Comparison of ENCODE assay signal across 19 cellular contexts in the genomic region with DNA sequence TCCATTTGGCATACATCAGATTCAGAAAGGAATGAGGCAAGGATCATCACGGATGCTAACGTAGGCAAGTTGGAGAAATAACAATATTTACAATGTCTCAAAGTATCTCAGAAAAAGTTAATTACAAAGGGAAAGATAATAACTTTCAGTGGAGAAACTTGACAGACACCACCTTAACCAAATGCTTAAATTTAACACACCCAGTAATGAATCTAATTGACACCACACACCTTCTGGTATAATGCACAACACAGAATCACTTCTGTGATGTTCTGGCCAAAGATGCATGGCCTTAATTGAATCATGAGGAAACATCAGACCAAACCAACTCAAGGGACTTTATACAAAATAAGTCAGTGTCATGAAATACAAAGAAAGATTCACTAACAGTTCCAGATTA. TPM values are rescaled to one million over a fixed set of nuclear protein-coding genes. Genes with fewer than 3 reads are reported as not detected.
DNase-seq lines count a peak whose midpoint lies in the region; ATAC-seq, FAIRE-seq and TF ChIP-seq lines count a peak whose summit lies in the region.
"Had no signal": no experiment of that assay in that cellular context is flagged by ENCODE, and none has a peak within 500 bp of the region (broad histone marks: within the 10 kb centered on the region; RNA-seq: fewer than 3 reads in every experiment).

No MANE protein-coding gene starts in this region.

- TF ChIP-seq POLR2A in GM12878 (IDR thresholded peaks at IDR 0.05; ENCODE audit: low read depth, low read length): no peak

- CTCF ChIA-PET in CD8-positive, alpha-beta T cell (lab: Charles Lee): interaction anchor here (1.1 kb wide), 1 partner anchor 204 kb away, joined by 3 read pairs; no protein-coding TSS in a partner anchor
- CTCF ChIA-PET in GM12878 (lab: Yijun Ruan, JAX): interaction anchor here (0.7 to 6.2 kb wide), 2 partner anchors 19 to 22 kb away, joined by 3 to 50 read pairs; partner anchors contain the start of gene USP48

- no peaks in the 10 kb centered on the region for H4K20me1 ChIP-seq in GM12878 (ENCODE audit: control insufficient read depth, insufficient read depth)
- peaks cover 39% of the 10 kb centered on the region for H4K20me1 ChIP-seq in MM.1S (ENCODE audit: insufficient read depth, low read length)

- SMC1A ChIA-PET in GM12878 (lab: Charles Lee; ENCODE audit: uncharacterized antibody, unreplicated experiment): interaction anchor here (1.0 to 9.1 kb wide), 3 partner anchors 16 to 25 kb away, joined by 3 to 121 read pairs (median 100); partner anchors contain the start of gene USP48

- peaks cover 43% of the 10 kb centered on the region for H3K4me1 Mint-ChIP-seq in activated T-cell treated with anti-CD3 and anti-CD28 coated beads, Interleukin-2, amount 50 U/mL, for 72 hours (ENCODE audit: low read depth)
- H3K4me1 Mint-ChIP-seq in CD8-positive, alpha-beta T cell (ENCODE audit: low read depth): peaks cover 43% of the 10 kb centered on the region
- H3K4me1 Mint-ChIP-seq in stimulated activated memory B cell treated with anti-CD40 and anti-IgM and Interleukin-4, amounts not matched to agents 10 μg/mL and 1 μg/mL and 100 μg/mL, for 72 hours: peaks cover 53% of the 10 kb centered on the region

- H3K4me1 ChIP-seq in CD8-positive, alpha-beta T cell (ENCODE audit: insufficient read depth, low read length): peaks cover 2% of the 10 kb centered on the region
- H3K4me1 ChIP-seq in GM12878 (ENCODE audit: control insufficient read depth, insufficient read depth, low read length): peaks cover 51% of the 10 kb centered on the region
- peaks cover 3% of the 10 kb centered on the region; the same call in 1 of the 2 replicates for H3K4me1 ChIP-seq in MM.1S (ENCODE audit: low read length)

- H3K27me3 Mint-ChIP-seq in activated T-cell treated with anti-CD3 and anti-CD28 coated beads, Interleukin-2, amount 50 U/mL, for 72 hours (ENCODE audit: low read depth): no peaks in the 10 kb centered on the region
- H3K27me3 Mint-ChIP-seq in CD8-positive, alpha-beta T cell (ENCODE audit: low read depth): no peaks in the 10 kb centered on the region
- no peaks in the 10 kb centered on the region for H3K27me3 Mint-ChIP-seq in stimulated activated memory B cell treated with anti-CD40 and anti-IgM and Interleukin-4, amounts not matched to agents 10 μg/mL and 1 μg/mL and 100 μg/mL, for 72 hours

- H3K27ac Mint-ChIP-seq in activated T-cell treated with anti-CD3 and anti-CD28 coated beads, Interleukin-2, amount 50 U/mL, for 72 hours: peak overlapping the region; percentile 55
- peak overlapping the region; percentile 16 for H3K27ac Mint-ChIP-seq in CD8-positive, alpha-beta T cell
- peak overlapping the region; percentile 53 for H3K27ac Mint-ChIP-seq in stimulated activated memory B cell treated with anti-CD40 and anti-IgM and Interleukin-4, amounts not matched to agents 10 μg/mL and 1 μg/mL and 100 μg/mL, for 72 hours

- in situ Hi-C loops in GM12878 (cut with MboI): no loop called here

- RAD21 ChIA-PET in GM12878 (lab: Charles Lee; ENCODE audit: unreplicated experiment): interaction anchor here (5.4 kb wide), 1 partner anchor 22 kb away, joined by 100 read pairs; the partner anchor contains the start of gene USP48

- TF ChIP-seq RAD21 in GM12878 (IDR thresholded peaks at IDR 0.05; ENCODE audit: insufficient read depth, low read depth, low read length): no peak

- FAIRE-seq in GM12878 (lab: Jason Lieb, UNC): no peak
- FAIRE-seq: A549, GM18507, K562, RCC 7860 had no signal

- no peaks in the 10 kb centered on the region for H3K9me3 ChIP-seq in CD8-positive, alpha-beta T cell (ENCODE audit: low read length)
- H3K9me3 ChIP-seq in GM12878 (replicated peaks; ENCODE audit: control insufficient read depth, insufficient read depth, low read length) (no peaks in the 10 kb centered on the region; the same call in 1 of the 3 replicates), MM.1S (replicated peaks; ENCODE audit: insufficient read depth, low read length) (no peaks in the 10 kb centered on the region)
- H3K9me3 ChIP-seq: A549 had no signal

- H3K9me3 Mint-ChIP-seq in activated T-cell treated with anti-CD3 and anti-CD28 coated beads, Interleukin-2, amount 50 U/mL, for 72 hours: no peaks in the 10 kb centered on the region
- H3K9me3 Mint-ChIP-seq in CD8-positive, alpha-beta T cell: no peaks in the 10 kb centered on the region
- no peaks in the 10 kb centered on the region for H3K9me3 Mint-ChIP-seq in stimulated activated memory B cell treated with anti-CD40 and anti-IgM and Interleukin-4, amounts not matched to agents 10 μg/mL and 1 μg/mL and 100 μg/mL, for 72 hours

- DNase-seq in activated T-cell treated with anti-CD3 and anti-CD28 coated beads, Interleukin-2, amount 50 U/mL, for 72 hours: no peak
- DNase-seq in activated T-cell treated with anti-CD3 and anti-CD28 coated beads for 4 hours: no peak
- no peak for DNase-seq in CD8-positive, alpha-beta T cell
- DNase-seq in GM12878 (ENCODE audit: low read depth, low spot score): no peak
- DNase-seq in MM.1S: no peak
- DNase-seq in posterior cingulate gyrus: no peak
- DNase-seq: GM23248, NCI-H1417 treated with DMSO at 0.1 percent for 48 hours, NCI-H2029, NCI-H2171, NCI-H446, NCI-H69, SIG-M5 had no signal

- no peaks in the 10 kb centered on the region for H3K27me3 ChIP-seq in CD8-positive, alpha-beta T cell (ENCODE audit: insufficient read depth, low read length)
- H3K27me3 ChIP-seq in GM12878 (replicated peaks in 1 of 2; ENCODE audit: control insufficient read depth in 2 of 2, insufficient read depth in 2 of 2, low read length in 1 of 2) (no peaks in the 10 kb centered on the region), MM.1S (replicated peaks; ENCODE audit: insufficient read depth, low read length) (no peaks in the 10 kb centered on the region)

- TF ChIP-seq CTCF in CD8-positive, alpha-beta T cell (IDR thresholded peaks at IDR 0.05): no peak
- TF ChIP-seq CTCF in GM12878 (IDR thresholded peaks at IDR 0.05 in 2 of 3, conservative IDR thresholded peaks at IDR 0.05 in 1 of 3; ENCODE audit: control insufficient read depth in 2 of 3, extremely low read depth in 1 of 3, insufficient read depth in 1 of 3, low read depth in 3 of 3, low read length in 3 of 3) (no peak), MM.1S (IDR thresholded peaks at IDR 0.05; ENCODE audit: low read length) (no peak)

- no peak for TF ChIP-seq EP300 in GM12878 (IDR thresholded peaks at IDR 0.05; ENCODE audit: borderline replicate concordance in 1 of 2, control insufficient read depth in 1 of 2, low read depth in 2 of 2, low read length in 2 of 2)

- H3K9ac ChIP-seq in GM12878 (ENCODE audit: control insufficient read depth, insufficient read depth, low read length) (no peak overlapping the region), MM.1S (ENCODE audit: low read length) (no peak overlapping the region)
- H3K9ac ChIP-seq: GM23248 had no signal

- no peak overlapping the region for H3K4me3 ChIP-seq in CD8-positive, alpha-beta T cell (ENCODE audit: low read depth, low read length)
- H3K4me3 ChIP-seq in GM12878: no peak overlapping the region
- H3K4me3 ChIP-seq in MM.1S (ENCODE audit: low read length): no peak overlapping the region
- H3K4me3 ChIP-seq: A549, GM23248, K562 had no signal

- 98% methylated on average over 2 of the region's 2 CpGs for WGBS in GM12878 (ENCODE audit: insufficient coverage, insufficient replicate concordance, low lambda C conversion rate, missing lambda C conversion rate)

- H3K36me3 ChIP-seq in CD8-positive, alpha-beta T cell (ENCODE audit: insufficient read depth, low read length): peaks cover 8% of the 10 kb centered on the region
- H3K36me3 ChIP-seq in GM12878 (ENCODE audit: control insufficient read depth in 2 of 2, insufficient read depth in 2 of 2, low read length in 1 of 2) (peaks cover 3 to 16% of the 10 kb centered on the region in 2 experiments), MM.1S (replicated peaks; ENCODE audit: insufficient read depth, low read length) (no peaks in the 10 kb centered on the region; the same call in 1 of the 2 replicates)

- intact Hi-C loops in CD8-positive, alpha-beta T cell (cut with DNase I, micrococcal nuclease): no loop called here
- intact Hi-C loops in GM12878 (cut with micrococcal nuclease; ENCODE audit: unreplicated experiment): loop anchor here (5.0 kb wide), 1 partner anchor 267 kb away; no protein-coding TSS in a partner anchor
- intact Hi-C loops in posterior cingulate gyrus (cut with DNase I): no loop called here

- H3K36me3 Mint-ChIP-seq in activated T-cell treated with anti-CD3 and anti-CD28 coated beads, Interleukin-2, amount 50 U/mL, for 72 hours (ENCODE audit: insufficient read depth in 2 of 2): peaks cover 0 to 11% of the 10 kb centered on the region in 2 donors
- peaks cover 26% of the 10 kb centered on the region for H3K36me3 Mint-ChIP-seq in CD8-positive, alpha-beta T cell
- H3K36me3 Mint-ChIP-seq in stimulated activated memory B cell treated with anti-CD40 and anti-IgM and Interleukin-4, amounts not matched to agents 10 μg/mL and 1 μg/mL and 100 μg/mL, for 72 hours: peaks cover 4% of the 10 kb centered on the region

- H3K4me3 Mint-ChIP-seq in activated T-cell treated with anti-CD3 and anti-CD28 coated beads, Interleukin-2, amount 50 U/mL, for 72 hours: peak overlapping the region in 1 of 2 donors; percentile 29
- no peak overlapping the region for H3K4me3 Mint-ChIP-seq in CD8-positive, alpha-beta T cell
- H3K4me3 Mint-ChIP-seq in stimulated activated memory B cell treated with anti-CD40 and anti-IgM and Interleukin-4, amounts not matched to agents 10 μg/mL and 1 μg/mL and 100 μg/mL, for 72 hours: no peak overlapping the region

- H3K27ac ChIP-seq in CD8-positive, alpha-beta T cell (ENCODE audit: low read depth, low read length): no peak overlapping the region
- H3K27ac ChIP-seq in GM12878 (ENCODE audit: control insufficient read depth, insufficient read depth) (peak overlapping the region; percentile 60), MM.1S (ENCODE audit: low read length) (no peak overlapping the region)
- H3K27ac ChIP-seq: A549, GM23248 had no signal

- BruUV-seq in GM12878 (replicated peaks; lab: Mats Ljungman, UMichigan): no TSS peak

- no peaks in the 10 kb centered on the region for H3F3A ChIP-seq in MM.1S (ENCODE audit: insufficient read depth, low read length)

- H3K79me2 ChIP-seq in GM12878 (ENCODE audit: control insufficient read depth, insufficient read depth, low read length): peaks cover 85% of the 10 kb centered on the region
- peaks cover 92% of the 10 kb centered on the region for H3K79me2 ChIP-seq in MM.1S (ENCODE audit: low read length)

- no peak for ATAC-seq in activated T-cell treated with anti-CD3 and anti-CD28 coated beads, Interleukin-2, amount 50 U/mL, for 72 hours (replicated peaks in 1 of 2)
- ATAC-seq in CD8-positive, alpha-beta T cell: no peak
- ATAC-seq in GM12878: no peak
- ATAC-seq in stimulated activated memory B cell treated with anti-CD40 and anti-IgM and Interleukin-4, amounts not matched to agents 10 μg/mL and 1 μg/mL and 100 μg/mL, for 72 hours: no peak
- ATAC-seq: A549, HCT116 had no signal

- no peaks in the 10 kb centered on the region for H3K9me2 ChIP-seq in MM.1S (replicated peaks; ENCODE audit: insufficient read depth, low read length)

- H2AFZ ChIP-seq in GM12878 (ENCODE audit: control insufficient read depth, low read depth, low read length) (no peak overlapping the region), MM.1S (ENCODE audit: low read length) (no peak overlapping the region)
- H2AFZ ChIP-seq: GM23248 had no signal

- H3K4me2 ChIP-seq in GM12878 (ENCODE audit: control insufficient read depth, insufficient read depth) (no peak overlapping the region), MM.1S (ENCODE audit: low read depth, low read length) (no peak overlapping the region)
- H3K4me2 ChIP-seq: A549 had no signal

- POLR2A ChIA-PET in CD8-positive, alpha-beta T cell (lab: Charles Lee): no interaction called here
- POLR2A ChIA-PET in GM12878 (lab: Charles Lee): interaction anchor here (2.2 to 7.7 kb wide), 3 partner anchors 8 to 22 kb away, joined by 8 to 107 read pairs (median 102); partner anchors contain the start of gene USP48

RNA-seq across cellular contexts. Expression of gene USP48, which starts 23.1 kb away (rescaled TPM):
- 100 to 1,000 TPM; 129 to 143 TPM for total RNA-seq in activated T-cell treated with anti-CD3 and anti-CD28 coated beads, Interleukin-2, amount 50 U/mL, for 72 hours
- 10 to 100 TPM; 58.7 to 68.3 TPM for total RNA-seq in CD8-positive, alpha-beta T cell
- total RNA-seq in GM12878 (2013; cell fraction: nucleolus; rRNA removed): 676 and 708 TPM in 2 replicates
- total RNA-seq in GM12878 (2014; rRNA removed) (59.0 and 70.8 TPM in 2 replicates), GM12878 (2014; rRNA removed; fragmentation: Illumina TruSeq; extraction: Trizol) (69.9 and 80.4 TPM in 2 replicates), GM12878 (2021) (96.6 and 99.3 TPM in 2 replicates)
- polyA plus RNA-seq in GM12878 (2011; ENCODE audit: low read depth): 58.8 TPM
- polyA plus RNA-seq in GM12878 (2011; rRNA removed) (104 and 161 TPM in 2 replicates), GM12878 (2014; fragmentation: Illumina TruSeq; extraction: Trizol) (81.1 and 116 TPM in 2 replicates), GM12878 (2014; fragmentation: Nextera tagmentation; extraction: Ambion mirVana) (10 to 100 TPM; 21.2 to 39.0 TPM), GM12878 (2014; rRNA removed) (53.9 and 68.2 TPM in 2 replicates), GM12878 (2016; fragmentation: Nextera tagmentation; extraction: Ambion mirVana) (100 to 1,000 TPM in 1 of 2 experiments, 10 to 100 TPM in 1; 95.2 to 115 TPM)
- polyA plus RNA-seq in GM12878 (2011; cell fraction: cytosol; rRNA removed): 28.8 and 36.5 TPM in 2 replicates
- polyA plus RNA-seq in GM12878 (2011; cell fraction: nucleus; rRNA removed): 106 and 121 TPM in 2 replicates
- polyA plus RNA-seq in GM12878 (2012): 83.2 and 96.2 TPM in 2 replicates
- polyA minus RNA-seq in GM12878 (2011; rRNA and poly(A)+ RNA removed): 75.9 and 98.8 TPM in 2 replicates
- polyA minus RNA-seq in GM12878 (2011; cell fraction: cytosol; rRNA and poly(A)+ RNA removed): 30.8 and 37.0 TPM in 2 replicates
- polyA minus RNA-seq in GM12878 (2011; cell fraction: nucleus; rRNA and poly(A)+ RNA removed): 81.0 and 94.2 TPM in 2 replicates

RNA-seq across cellular contexts. Expression of gene LDLRAD2, which starts 52.2 kb away (rescaled TPM):
- under 1 TPM; 0.05 to 0.07 TPM for total RNA-seq in activated T-cell treated with anti-CD3 and anti-CD28 coated beads, Interleukin-2, amount 50 U/mL, for 72 hours
- total RNA-seq in CD8-positive, alpha-beta T cell: not detected
- total RNA-seq in GM12878 (2013; cell fraction: nucleolus; rRNA removed): not detected in 2 replicates
- total RNA-seq in GM12878 (2014; rRNA removed): 0.23 TPM in 1 of 2 replicates, not detected in the other
- total RNA-seq in GM12878 (2014; rRNA removed; fragmentation: Illumina TruSeq; extraction: Trizol): not detected in 2 replicates
- total RNA-seq in GM12878 (2021): 0.08 TPM in 1 of 2 replicates, not detected in the other
- not detected for polyA plus RNA-seq in GM12878 (2011; ENCODE audit: low read depth)
- not detected in 2 replicates for polyA plus RNA-seq in GM12878 (2011; rRNA removed)
- polyA plus RNA-seq in GM12878 (2011; cell fraction: cytosol; rRNA removed): 0.01 TPM in 1 of 2 replicates, not detected in the other
- polyA plus RNA-seq in GM12878 (2011; cell fraction: nucleus; rRNA removed): 0.04 and 0.06 TPM in 2 replicates
- 0.13 and 0.28 TPM in 2 replicates for polyA plus RNA-seq in GM12878 (2012)
- polyA plus RNA-seq in GM12878 (2014; fragmentation: Illumina TruSeq; extraction: Trizol): not detected in 2 replicates
- under 1 TPM in 1 of 2 experiments, not detected in 1; 0.11 TPM for polyA plus RNA-seq in GM12878 (2014; fragmentation: Nextera tagmentation; extraction: Ambion mirVana)
- polyA plus RNA-seq in GM12878 (2014; rRNA removed): 0.04 TPM in 1 of 2 replicates, not detected in the other
- polyA plus RNA-seq in GM12878 (2016; fragmentation: Nextera tagmentation; extraction: Ambion mirVana): not detected
- polyA minus RNA-seq in GM12878 (2011; rRNA and poly(A)+ RNA removed): not detected in 2 replicates
- not detected in 2 replicates for polyA minus RNA-seq in GM12878 (2011; cell fraction: cytosol; rRNA and poly(A)+ RNA removed)
- not detected in 2 replicates for polyA minus RNA-seq in GM12878 (2011; cell fraction: nucleus; rRNA and poly(A)+ RNA removed)
- total RNA-seq: GM23248, K562 had no signal
